In the genomic region with DNA sequence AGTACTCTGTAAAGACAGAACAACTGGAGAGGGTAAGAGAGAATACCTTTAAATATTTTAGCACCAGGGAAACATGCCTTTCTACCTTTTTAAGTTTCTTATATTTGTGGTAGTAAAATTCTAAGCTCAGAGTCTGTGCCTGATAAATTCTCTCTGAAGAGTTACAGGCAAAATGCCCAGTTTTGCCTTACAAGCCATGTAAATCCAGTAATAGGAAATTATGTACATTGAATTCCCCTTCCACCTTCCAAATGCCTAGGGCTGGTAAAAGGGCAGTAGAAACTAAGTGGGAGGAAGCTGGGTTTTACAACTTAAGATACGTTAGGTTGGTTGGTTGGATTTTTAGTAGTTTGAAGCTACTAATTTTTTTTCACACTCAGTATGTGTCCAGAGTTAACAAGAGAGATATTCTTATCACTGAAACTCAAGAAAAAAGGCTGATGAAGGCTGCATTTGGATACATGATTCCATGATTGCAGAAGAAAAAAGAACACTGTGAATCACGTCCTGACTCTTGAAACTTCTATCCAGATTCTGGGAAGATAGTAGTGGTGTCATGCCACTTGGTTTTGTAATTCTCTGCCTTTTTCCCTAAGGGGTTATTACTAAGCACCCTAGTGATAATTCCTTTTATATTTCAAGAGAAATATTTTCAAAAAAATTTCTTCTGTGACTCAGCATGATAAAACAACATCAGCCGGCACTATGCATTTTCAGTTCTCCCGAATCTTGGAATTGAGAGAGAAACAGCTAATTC, we compare ENCODE assay signal across 17 cellular contexts. TPM values are rescaled to one million over a fixed set of nuclear protein-coding genes. Genes with fewer than 3 reads are reported as not detected.
DNase-seq lines count a peak whose midpoint lies in the region; ATAC-seq and TF ChIP-seq lines count a peak whose summit lies in the region.
"Had no signal": no experiment of that assay in that cellular context is flagged by ENCODE, and none has a peak within 500 bp of the region (broad histone marks: within the 10 kb centered on the region; RNA-seq: fewer than 3 reads in every experiment).

No MANE protein-coding gene starts in this region.

- WGBS in transverse colon (ENCODE audit: low coverage in 1 of 2), 2 donors: 81 to 84% methylated on average over 4 of the region's 4 CpGs

- in situ Hi-C loops in transverse colon (cut with MboI; ENCODE audit: low pct_ligation_motif_present in 1 of 4, low pct_unique_long_range_greater_than_20kb in 1 of 4, low sequenced_read_pairs in 3 of 4): no loop called here

- no peaks in the 10 kb centered on the region for H3K27me3 ChIP-seq in subcutaneous abdominal adipose tissue (ENCODE audit: control insufficient read depth in 5 of 5, insufficient read depth in 4 of 5, low read length in 5 of 5)
- no peaks in the 10 kb centered on the region for H3K27me3 ChIP-seq in transverse colon
- H3K27me3 ChIP-seq: neutrophil had no signal

- ATAC-seq in Right ventricle myocardium inferior: peak; percentile 37
- ATAC-seq in HG02938 (IDR thresholded peaks at IDR 0.05; ENCODE audit: unreplicated experiment): no peak
- ATAC-seq: activated CD4-positive, CD25-positive, alpha-beta regulatory T cell treated with anti-CD3 and anti-CD28 coated beads, Interleukin-2, amount 50 U/mL, for 24 hours had no signal

- H3K27ac ChIP-seq in SK-N-MC: peak overlapping the region; percentile 97
- peak overlapping the region; percentile 0 for H3K27ac ChIP-seq in subcutaneous abdominal adipose tissue (ENCODE audit: low read depth, low read length)
- no peak overlapping the region for H3K27ac ChIP-seq in transverse colon
- H3K27ac ChIP-seq: neutrophil had no signal

- H3K9ac ChIP-seq in SK-N-MC (ENCODE audit: insufficient read length) (peak overlapping the region; percentile 74), subcutaneous abdominal adipose tissue (ENCODE audit: low read length in 5 of 5) (peak overlapping the region in 1 of 5 donors; percentile 34)

- H3K4me1 ChIP-seq in subcutaneous abdominal adipose tissue (ENCODE audit: control insufficient read depth in 5 of 5, insufficient read depth in 5 of 5, low read length in 5 of 5): peaks cover 0 to 15% (median 9%) of the 10 kb centered on the region in 5 donors
- H3K4me1 ChIP-seq in transverse colon: no peaks in the 10 kb centered on the region

- H3K4me3 ChIP-seq in SK-N-MC (peak overlapping the region; percentile 67), fibroblast of pulmonary artery (replicated peaks; ENCODE audit: low read depth, low read length) (peak overlapping the region; percentile 22), subcutaneous abdominal adipose tissue (ENCODE audit: low read depth in 1 of 5, low read length in 5 of 5) (no peak overlapping the region), transverse colon (no peak overlapping the region)
- H3K4me3 ChIP-seq: lung had no signal

- H3K9me3 ChIP-seq in SK-N-MC (ENCODE audit: low read depth, low read length): peaks cover 21% of the 10 kb centered on the region; the same call in 1 of the 2 replicates
- H3K9me3 ChIP-seq in subcutaneous abdominal adipose tissue (ENCODE audit: control insufficient read depth in 5 of 5, low read length in 5 of 5): peaks cover 0 to 13% (median 0%) of the 10 kb centered on the region in 5 donors
- no peaks in the 10 kb centered on the region for H3K9me3 ChIP-seq in transverse colon
- H3K9me3 ChIP-seq: neutrophil had no signal

- TF ChIP-seq POLR2A in transverse colon (IDR thresholded peaks at IDR 0.05): no peak

- intact Hi-C loops in Right ventricle myocardium inferior (cut with DNase I) (no loop called here), cardiac septum (cut with DNase I) (no loop called here), transverse colon (cut with DNase I; ENCODE audit: low total_unique reads) (no loop called here)

- DNase-seq in Right ventricle myocardium inferior (ENCODE audit: missing footprints) (no peak), cardiac septum (ENCODE audit: low spot score) (no peak), SK-N-MC (ENCODE audit: low read depth, low spot score) (peak; percentile 85), fibroblast of pulmonary artery (ENCODE audit: low read depth) (peak; percentile 83), transverse colon (no peak), NCI-H128 (lab: John Stamatoyannopoulos, UW; ENCODE audit: unreplicated experiment) (no peak)
- DNase-seq: activated T-cell treated with anti-CD3 and anti-CD28 coated beads for 4 hours; DMS79 treated with DMSO at 0.1 percent for 48 hours; GOT3; NCI-H1436; NCI-H82; stimulated activated CD4-positive, alpha-beta T cell treated with anti-CD3 and anti-CD28 coated beads, Interleukin-15, amount 100 ng/mL, for 24 hours had no signal

- no peak for TF ChIP-seq EP300 in transverse colon (IDR thresholded peaks at IDR 0.05; ENCODE audit: low read depth)

- H3K36me3 ChIP-seq in SK-N-MC (ENCODE audit: insufficient read depth, low read length) (peaks cover 19% of the 10 kb centered on the region; the same call in 1 of the 2 replicates), subcutaneous abdominal adipose tissue (ENCODE audit: control insufficient read depth in 5 of 5, insufficient read depth in 5 of 5, low read length in 5 of 5) (no peaks in the 10 kb centered on the region), transverse colon (no peaks in the 10 kb centered on the region)
- H3K36me3 ChIP-seq: neutrophil had no signal

- TF ChIP-seq CTCF in fibroblast of pulmonary artery (IDR thresholded peaks at IDR 0.05; ENCODE audit: low read length, missing control alignments) (no peak), transverse colon (IDR thresholded peaks at IDR 0.05) (no peak)

RNA-seq across cellular contexts. Expression of gene TP63, which starts 43.0 kb away (rescaled TPM):
- total RNA-seq in Right ventricle myocardium inferior (not detected), cardiac septum (0.40 TPM), transverse colon (not detected)

Comparison
In these comparisons a context has a peak if more than half of its experiments do, and no peak if none do; other contexts are left out.
1. DNase-seq: peak in SK-N-MC (single experiment) and fibroblast of pulmonary artery (single experiment); none in Right ventricle myocardium inferior (single experiment), cardiac septum (single experiment), transverse colon (single experiment) and NCI-H128 (single experiment).
2. H3K27ac ChIP-seq: peak in SK-N-MC (single experiment) and subcutaneous abdominal adipose tissue (single experiment); none in transverse colon (0 of 4).
3. H3K4me3 ChIP-seq: peak in SK-N-MC (single experiment) and fibroblast of pulmonary artery (single experiment); none in subcutaneous abdominal adipose tissue (0 of 5) and transverse colon (0 of 4).